In genomic region chr14:102697125-102697900, GRCh38 we compare ENCODE assay signal across 16 cellular contexts.
DNase-seq lines count a peak whose midpoint lies in the region; ATAC-seq and TF ChIP-seq lines count a peak whose summit lies in the region.
"Had no signal": no experiment of that assay in that cellular context is flagged by ENCODE, and none has a peak within 500 bp of the region (broad histone marks: within the 10 kb centered on the region; RNA-seq: fewer than 3 reads in every experiment).

No MANE protein-coding gene starts in this region.

- peaks cover 0 to 4% (median 0%) of the 10 kb centered on the region in 4 donors for H3K36me3 ChIP-seq in transverse colon
- H3K36me3 ChIP-seq: right lobe of liver had no signal

- 79 to 83% methylated on average over 1 to 8 of the region's 8 CpGs for WGBS in transverse colon (ENCODE audit: low coverage in 1 of 2), 2 donors

- no peak for TF ChIP-seq CTCF in transverse colon (IDR thresholded peaks at IDR 0.05)

- peaks cover 25% of the 10 kb centered on the region for H3K4me1 Mint-ChIP-seq in stimulated activated naive CD8-positive, alpha-beta T cell treated with anti-CD3 and anti-CD28 coated beads, Interleukin-15, Interleukin-2, amounts not matched to agents 100 ng/mL and 50 ng/mL, for 24 hours (ENCODE audit: low read depth)

- no peak for TF ChIP-seq POLR2A in transverse colon (IDR thresholded peaks at IDR 0.05)

- peak overlapping the region; percentile 23 for H3K27ac Mint-ChIP-seq in stimulated activated naive CD8-positive, alpha-beta T cell treated with anti-CD3 and anti-CD28 coated beads, Interleukin-15, Interleukin-2, amounts not matched to agents 100 ng/mL and 50 ng/mL, for 24 hours

- intact Hi-C loops in transverse colon (cut with DNase I; ENCODE audit: low total_unique reads) = loop anchor here (5.0 kb wide), 1 partner anchor 945 kb away; no protein-coding TSS in a partner anchor

- H3K9me3 ChIP-seq in transverse colon = no peaks in the 10 kb centered on the region
- H3K9me3 ChIP-seq: right lobe of liver had no signal

- no peak overlapping the region for H3K4me3 Mint-ChIP-seq in stimulated activated naive CD8-positive, alpha-beta T cell treated with anti-CD3 and anti-CD28 coated beads, Interleukin-15, Interleukin-2, amounts not matched to agents 100 ng/mL and 50 ng/mL, for 24 hours
- H3K4me3 Mint-ChIP-seq: neural crest cell had no signal

- in situ Hi-C loops in transverse colon (cut with MboI; ENCODE audit: low pct_ligation_motif_present in 1 of 4, low pct_unique_long_range_greater_than_20kb in 1 of 4, low sequenced_read_pairs in 3 of 4) = loop anchor here in 1 of 4 donors (25.0 kb wide), 1 partner anchor 215 kb away; the partner anchor contains the start of gene AMN

- peaks cover 14% of the 10 kb centered on the region for H3K36me3 Mint-ChIP-seq in stimulated activated naive CD8-positive, alpha-beta T cell treated with anti-CD3 and anti-CD28 coated beads, Interleukin-15, Interleukin-2, amounts not matched to agents 100 ng/mL and 50 ng/mL, for 24 hours (ENCODE audit: low read depth)

- no peaks in the 10 kb centered on the region for H3K9me3 Mint-ChIP-seq in stimulated activated naive CD8-positive, alpha-beta T cell treated with anti-CD3 and anti-CD28 coated beads, Interleukin-15, Interleukin-2, amounts not matched to agents 100 ng/mL and 50 ng/mL, for 24 hours

- no peaks in the 10 kb centered on the region for H3K27me3 Mint-ChIP-seq in stimulated activated naive CD8-positive, alpha-beta T cell treated with anti-CD3 and anti-CD28 coated beads, Interleukin-15, Interleukin-2, amounts not matched to agents 100 ng/mL and 50 ng/mL, for 24 hours

- no peaks in the 10 kb centered on the region for H3K27me3 ChIP-seq in transverse colon
- H3K27me3 ChIP-seq: right lobe of liver had no signal

- DNase-seq in stimulated activated naive CD8-positive, alpha-beta T cell treated with anti-CD3 and anti-CD28 coated beads, Interleukin-15, Interleukin-2, amounts not matched to agents 100 U/mL and 50 U/mL, for 24 hours = no peak
- peak; percentile 85 for DNase-seq in NCI-H69 (lab: John Stamatoyannopoulos, UW)
- DNase-seq in islet precursor cell = peak; percentile 8
- DNase-seq in transverse colon = no peak
- DNase-seq in OCI-M1 (lab: John Stamatoyannopoulos, UW) = no peak
- DNase-seq: activated gamma-delta T cell; effector CD8-positive, alpha-beta T cell; NCI-H2029; NCI-H526; right lobe of liver; stimulated activated CD4-positive, alpha-beta T cell treated with anti-CD3 and anti-CD28 coated beads, Interleukin-1b, Interleukin-23, amount 100 ng/mL, for 48 hours had no signal

- no peak overlapping the region for H3K4me3 ChIP-seq in transverse colon
- H3K4me3 ChIP-seq: right lobe of liver had no signal

- peak overlapping the region; percentile 10 to 55 (median 30) for H3K27ac ChIP-seq in transverse colon

- ATAC-seq in stimulated activated naive CD8-positive, alpha-beta T cell treated with anti-CD3 and anti-CD28 coated beads, Interleukin-15, Interleukin-2, amounts not matched to agents 100 U/mL and 50 U/mL, for 24 hours = no peak
- ATAC-seq in HG02938 (IDR thresholded peaks at IDR 0.05; ENCODE audit: unreplicated experiment) (no peak), HG03045 (IDR thresholded peaks at IDR 0.05; ENCODE audit: unreplicated experiment) (no peak)
- ATAC-seq: Panc1 had no signal

- peaks cover 9 to 50% (median 22%) of the 10 kb centered on the region in 4 donors for H3K4me1 ChIP-seq in transverse colon

- no peak for TF ChIP-seq EP300 in transverse colon (IDR thresholded peaks at IDR 0.05; ENCODE audit: low read depth)

Comparison
In these comparisons a context has a peak if more than half of its experiments do, and no peak if none do; other contexts are left out.
1. DNase-seq: peak in NCI-H69 (single experiment) and islet precursor cell (single experiment); none in stimulated activated naive CD8-positive, alpha-beta T cell treated with anti-CD3 and anti-CD28 coated beads, Interleukin-15, Interleukin-2, amounts not matched to agents 100 U/mL and 50 U/mL, for 24 hours (single experiment), transverse colon (single experiment) and OCI-M1 (single experiment).